In the genomic region with DNA sequence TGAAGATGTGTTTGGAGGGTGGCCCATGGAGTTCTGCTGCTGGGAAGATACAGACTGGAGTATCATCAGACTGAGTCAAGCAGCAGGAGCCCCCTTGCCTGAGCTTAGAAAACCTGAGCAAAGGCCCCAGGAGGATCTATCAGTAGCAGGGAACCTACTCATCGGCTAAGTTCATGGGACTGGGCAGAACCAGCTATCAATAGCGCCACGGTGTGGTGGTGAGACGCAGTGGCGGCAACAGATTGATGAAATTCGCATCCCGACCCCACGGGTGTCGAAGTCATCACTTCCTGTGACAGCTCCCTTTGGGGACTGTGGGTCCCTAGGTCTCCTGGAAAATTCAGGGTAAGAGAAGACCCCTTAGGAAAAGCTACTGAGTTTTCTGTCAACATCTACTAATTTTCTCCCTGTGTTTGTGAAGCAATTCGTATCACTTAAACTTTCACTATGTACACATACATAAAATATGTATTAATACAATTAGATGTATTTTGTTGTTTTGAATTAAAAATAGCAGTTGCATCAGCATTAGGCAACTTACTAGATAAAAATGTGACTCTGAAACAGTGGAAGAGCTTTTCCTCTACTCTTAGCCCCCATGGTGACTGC, we compare ENCODE assay signal across 8 cellular contexts. TPM values are rescaled to one million over a fixed set of nuclear protein-coding genes. Genes with fewer than 3 reads are reported as not detected.
DNase-seq lines count a peak whose midpoint lies in the region; ATAC-seq, FAIRE-seq and TF ChIP-seq lines count a peak whose summit lies in the region.

No MANE protein-coding gene starts in this region.

- no peak for FAIRE-seq in kidney (lab: Jason Lieb, UNC)

- BruUV-seq in HCT116 (replicated peaks; lab: Mats Ljungman, UMichigan): no TSS peak

- H3K9ac ChIP-seq in HCT116 (ENCODE audit: low read length): no peak overlapping the region
- no peak overlapping the region for H3K9ac ChIP-seq in SK-N-SH
- H3K9ac ChIP-seq in kidney (ENCODE audit: low read length in 2 of 2): no peak overlapping the region

- H2AFZ ChIP-seq in HCT116 (ENCODE audit: low read depth, low read length, poor library complexity, severe bottlenecking): no peak overlapping the region
- no peak overlapping the region for H2AFZ ChIP-seq in SK-N-SH (ENCODE audit: low read depth)

- H3K36me3 ChIP-seq in BJ (ENCODE audit: control insufficient read depth, insufficient read depth, low read length) (no peaks in the 10 kb centered on the region), HCT116 (ENCODE audit: control insufficient read depth in 1 of 2, insufficient read depth in 2 of 2, low read length in 2 of 2) (no peaks in the 10 kb centered on the region), SK-N-SH (replicated peaks in 1 of 2; ENCODE audit: control insufficient read depth in 1 of 2, insufficient read depth in 2 of 2, low read length in 1 of 2) (no peaks in the 10 kb centered on the region), ascending aorta (no peaks in the 10 kb centered on the region), kidney (ENCODE audit: control insufficient read depth in 1 of 2, insufficient read depth in 2 of 2, low read length in 2 of 2) (no peaks in the 10 kb centered on the region)

- H3K79me2 ChIP-seq in HCT116 (ENCODE audit: insufficient read depth, low read length): no peaks in the 10 kb centered on the region
- H3K79me2 ChIP-seq in SK-N-SH (ENCODE audit: insufficient read depth): no peaks in the 10 kb centered on the region

- peaks cover 0 to 17% of the 10 kb centered on the region in 2 experiments; a peak in 1 of 4 replicates for H3K4me1 ChIP-seq in HCT116 (ENCODE audit: control insufficient read depth in 1 of 2, insufficient read depth in 2 of 2, low read length in 2 of 2)
- peaks cover 0 to 3% of the 10 kb centered on the region in 2 experiments; a peak in 1 of 4 replicates for H3K4me1 ChIP-seq in SK-N-SH (ENCODE audit: control insufficient read depth in 1 of 2, insufficient read depth in 2 of 2, low read depth in 1 of 2, low read length in 1 of 2)
- no peaks in the 10 kb centered on the region for H3K4me1 ChIP-seq in ascending aorta
- no peaks in the 10 kb centered on the region for H3K4me1 ChIP-seq in kidney (ENCODE audit: control insufficient read depth in 1 of 2, insufficient read depth in 1 of 2, low read depth in 1 of 2, low read length in 2 of 2)

- H3K4me3 ChIP-seq in BJ (ENCODE audit: low read depth, low read length) (no peak overlapping the region), HCT116 (replicated peaks in 1 of 2; ENCODE audit: low read depth in 1 of 2, low read length in 2 of 2) (no peak overlapping the region), SK-N-SH (ENCODE audit: low read depth in 2 of 2, low read length in 1 of 2) (no peak overlapping the region; a peak in 1 of 4 replicates), ascending aorta (no peak overlapping the region), kidney (ENCODE audit: low read length in 2 of 2) (no peak overlapping the region)

- TF ChIP-seq CTCF in BJ (IDR thresholded peaks at IDR 0.05; ENCODE audit: insufficient read depth, low read depth, low read length): peak; percentile 47
- peak; percentile 64 to 90 (median 89) for TF ChIP-seq CTCF in HCT116 (IDR thresholded peaks at IDR 0.05 in 2 of 3, conservative IDR thresholded peaks at IDR 0.05 in 1 of 3; ENCODE audit: borderline replicate concordance in 1 of 3, insufficient read depth in 1 of 3, low read depth in 2 of 3, low read length in 2 of 3)
- peak; percentile 64 for TF ChIP-seq CTCF in SK-N-SH (IDR thresholded peaks at IDR 0.05)
- TF ChIP-seq CTCF in ascending aorta (IDR thresholded peaks at IDR 0.05): peak in 2 of 3 experiments; percentile 52
- TF ChIP-seq CTCF in kidney (IDR thresholded peaks at IDR 0.05; ENCODE audit: borderline replicate concordance, extremely low read depth, insufficient read depth): peak; percentile 38

- no peaks in the 10 kb centered on the region for H3F3A ChIP-seq in SK-N-SH (replicated peaks; ENCODE audit: insufficient read depth)

- H3K9me2 ChIP-seq in HCT116 (ENCODE audit: insufficient read depth) (no peaks in the 10 kb centered on the region), SK-N-SH (no peaks in the 10 kb centered on the region)

- H4K20me1 ChIP-seq in HCT116 (ENCODE audit: insufficient read depth): no peaks in the 10 kb centered on the region
- H4K20me1 ChIP-seq in SK-N-SH (ENCODE audit: insufficient read depth): no peaks in the 10 kb centered on the region

- H3K27me3 ChIP-seq in BJ (ENCODE audit: control insufficient read depth, insufficient read depth, low read length) (peaks cover 10% of the 10 kb centered on the region), HCT116 (ENCODE audit: insufficient read depth, low read length) (peaks cover 7% of the 10 kb centered on the region; the same call in 1 of the 2 replicates), SK-N-SH (ENCODE audit: insufficient read depth) (peaks cover 18% of the 10 kb centered on the region), ascending aorta (no peaks in the 10 kb centered on the region)

- WGBS in SK-N-SH (ENCODE audit: low lambda C conversion rate): 62% methylated on average over 5 of the region's 10 CpGs

- ATAC-seq in HCT116: peak; percentile 53
- no peak for ATAC-seq in GM21423 (IDR thresholded peaks at IDR 0.05; ENCODE audit: unreplicated experiment)

- intact Hi-C loops in HCT116 (cut with micrococcal nuclease) (loop anchor here (1.0 kb wide), 1 partner anchor 33 kb away; no protein-coding TSS in a partner anchor), ascending aorta (cut with DNase I) (loop anchor here (5.0 kb wide), 1 partner anchor 562 kb away; no protein-coding TSS in a partner anchor), kidney (cut with DNase I) (no loop called here)

- DNase-seq in BJ (ENCODE audit: low read depth) (no peak), HCT116 (ENCODE audit: low read depth, low spot score) (peak; percentile 39), SK-N-SH (peak; percentile 59), ascending aorta (ENCODE audit: low spot score in 2 of 2) (no peak), kidney (no peak), NCI-H524 treated with DMSO at 0.1 percent for 48 hours (lab: John Stamatoyannopoulos, UW) (no peak)
- DNase-seq in stimulated activated CD8-positive, alpha-beta memory T cell treated with anti-CD3 and anti-CD28 coated beads, Interleukin-15, amount 100 ng/mL, for 24 hours (ENCODE audit: low read depth): peak; percentile 16

- POLR2A ChIA-PET in BJ (lab: Charles Lee) (no interaction called here), HCT116 (lab: Charles Lee) (interaction anchor here (1.1 kb wide), 1 partner anchor 33 kb away, joined by 4 read pairs; no protein-coding TSS in a partner anchor), SK-N-SH (lab: Yijun Ruan, JAX) (interaction anchor here (1.2 kb wide), 1 partner anchor 35 kb away, joined by 3 read pairs; the partner anchor contains the start of gene TMEM9)

- H3K27ac ChIP-seq in HCT116 (ENCODE audit: low read depth, low read length): no peak overlapping the region
- no peak overlapping the region for H3K27ac ChIP-seq in SK-N-SH (ENCODE audit: low read depth in 2 of 2, low read length in 1 of 2)
- H3K27ac ChIP-seq in ascending aorta: no peak overlapping the region
- no peak overlapping the region for H3K27ac ChIP-seq in kidney (ENCODE audit: low read depth in 2 of 2, low read length in 2 of 2)

- H3K9me3 ChIP-seq in HCT116 (ENCODE audit: control insufficient read depth in 1 of 2, insufficient read depth in 1 of 2, low read depth in 1 of 2, low read length in 2 of 2) (no peaks in the 10 kb centered on the region), SK-N-SH (no peaks in the 10 kb centered on the region), ascending aorta (no peaks in the 10 kb centered on the region), kidney (ENCODE audit: control insufficient read depth in 1 of 2, low read length in 2 of 2) (no peaks in the 10 kb centered on the region)

- CTCF ChIA-PET in BJ (lab: Yijun Ruan, JAX): interaction anchor here (0.6 to 2.5 kb wide), 12 partner anchors 9 to 147 kb away, joined by 3 to 21 read pairs (median 4); no protein-coding TSS in a partner anchor
- CTCF ChIA-PET in HCT116 (lab: Charles Lee): interaction anchor here (0.5 to 2.6 kb wide), 16 partner anchors 10 to 557 kb away, joined by 3 to 43 read pairs (median 4); partner anchors contain the start of gene TMEM9
- CTCF ChIA-PET in SK-N-SH (lab: Yijun Ruan, JAX): interaction anchor here (0.7 to 4.2 kb wide), 14 partner anchors 10 to 147 kb away, joined by 3 to 28 read pairs (median 4); no protein-coding TSS in a partner anchor

- RAD21 ChIA-PET in HCT116 (lab: Charles Lee; ENCODE audit: low non-redundant PET in 1 of 2, low total read pairs in 2 of 2, uncharacterized antibody in 2 of 2, unreplicated experiment in 2 of 2): interaction anchor here (1.3 to 1.4 kb wide), 3 partner anchors 33 to 147 kb away, joined by 4 to 8 read pairs (median 4); no protein-coding TSS in a partner anchor

- TF ChIP-seq EP300 in SK-N-SH (IDR thresholded peaks at IDR 0.05; ENCODE audit: borderline replicate concordance in 1 of 2, low read depth in 1 of 2, low read length in 1 of 2): no peak

- peak; percentile 67 for TF ChIP-seq RAD21 in HCT116 (IDR thresholded peaks at IDR 0.05; ENCODE audit: low read depth)
- TF ChIP-seq RAD21 in SK-N-SH (IDR thresholded peaks at IDR 0.05; ENCODE audit: low read length): peak; percentile 50

- H3K4me2 ChIP-seq in HCT116 (ENCODE audit: low read length) (peak overlapping the region; percentile 10; the same call in 1 of the 2 replicates), SK-N-SH (no peak overlapping the region)

- TF ChIP-seq POLR2A in HCT116 (IDR thresholded peaks at IDR 0.05; ENCODE audit: borderline replicate concordance, extremely low read depth, insufficient read depth, insufficient read length): no peak

RNA-seq across cellular contexts. Expression of gene CACNA1S, which starts 7.1 kb away (rescaled TPM):
- polyA plus RNA-seq in BJ (2011; rRNA removed) (not detected in 2 replicates), SK-N-SH (2012; rRNA removed) (not detected in 2 replicates), kidney (ENCODE audit: insufficient read depth, low read depth, low replicate concordance) (0.41 TPM)
- not detected in 2 replicates for polyA minus RNA-seq in BJ (2011; rRNA and poly(A)+ RNA removed)
- total RNA-seq in HCT116 (2021; ENCODE audit: unreplicated experiment) (not detected), ascending aorta (not detected), kidney (not detected)
- polyA plus RNA-seq in HCT116 (2012): 0.03 and 0.04 TPM in 2 replicates
- 0.01 TPM in 1 of 2 replicates, not detected in the other for polyA plus RNA-seq in SK-N-SH (2012; cell fraction: cytosol; rRNA removed)
- not detected in 2 replicates for polyA plus RNA-seq in SK-N-SH (2012; cell fraction: nucleus; rRNA removed)

RNA-seq across cellular contexts. Expression of gene ASCL5, which starts 7.7 kb away (rescaled TPM):
- 0.06 TPM in 1 of 2 replicates, not detected in the other for polyA plus RNA-seq in BJ (2011; rRNA removed)
- polyA minus RNA-seq in BJ (2011; rRNA and poly(A)+ RNA removed): not detected in 2 replicates
- 0.15 TPM for total RNA-seq in HCT116 (2021; ENCODE audit: unreplicated experiment)
- 0.32 and 0.59 TPM in 2 replicates for polyA plus RNA-seq in HCT116 (2012)
- 0.05 TPM in 1 of 2 replicates, not detected in the other for polyA plus RNA-seq in SK-N-SH (2012; rRNA removed)
- polyA plus RNA-seq in SK-N-SH (2012; cell fraction: cytosol; rRNA removed): not detected in 2 replicates
- polyA plus RNA-seq in SK-N-SH (2012; cell fraction: nucleus; rRNA removed): 0.04 and 0.06 TPM in 2 replicates
- total RNA-seq in ascending aorta: not detected
- total RNA-seq in kidney: not detected
- polyA plus RNA-seq in kidney (ENCODE audit: insufficient read depth, low read depth, low replicate concordance): not detected

RNA-seq across cellular contexts. Expression of gene TMEM9, which starts 35.0 kb away (rescaled TPM):
- polyA plus RNA-seq in BJ (2011; rRNA removed): 121 and 171 TPM in 2 replicates
- polyA minus RNA-seq in BJ (2011; rRNA and poly(A)+ RNA removed): 64.7 and 85.3 TPM in 2 replicates
- total RNA-seq in HCT116 (2021; ENCODE audit: unreplicated experiment): 66.3 TPM
- 84.1 and 95.3 TPM in 2 replicates for polyA plus RNA-seq in HCT116 (2012)
- 126 and 160 TPM in 2 replicates for polyA plus RNA-seq in SK-N-SH (2012; rRNA removed)
- polyA plus RNA-seq in SK-N-SH (2012; cell fraction: cytosol; rRNA removed): 72.5 and 122 TPM in 2 replicates
- 97.8 and 148 TPM in 2 replicates for polyA plus RNA-seq in SK-N-SH (2012; cell fraction: nucleus; rRNA removed)
- total RNA-seq in ascending aorta: 45.8 TPM
- 81.9 TPM for total RNA-seq in kidney
- polyA plus RNA-seq in kidney (ENCODE audit: insufficient read depth, low read depth, low replicate concordance): 166 TPM

Comparison
In these comparisons a context has a peak if more than half of its experiments do, and no peak if none do; other contexts are left out.
1. DNase-seq: peak in HCT116 (single experiment), SK-N-SH (single experiment) and stimulated activated CD8-positive, alpha-beta memory T cell treated with anti-CD3 and anti-CD28 coated beads, Interleukin-15, amount 100 ng/mL, for 24 hours (single experiment); none in BJ (single experiment), ascending aorta (0 of 2), kidney (single experiment) and NCI-H524 treated with DMSO at 0.1 percent for 48 hours (single experiment).
2. CTCF ChIP-seq: peak in every context shown above with its lines; median percentile 89 in HCT116; 64 in SK-N-SH; 52 in ascending aorta; 47 in BJ; 38 in kidney.